ENCODE assay signal across 6 cellular contexts in genomic region chr10:120776442-120776841, GRCh38.
"Had no signal": no experiment of that assay in that cellular context is flagged by ENCODE, and none has a peak within 500 bp of the region (broad histone marks: within the 10 kb centered on the region; RNA-seq: fewer than 3 reads in every experiment).

No MANE protein-coding gene starts in this region.

- FAIRE-seq: HepG2 had no signal

- DNase-seq: H7, HCEC 1CT, KBM-7 had no signal

- H3K4me3 ChIP-seq: GM23338 had no signal

- H3K4me2 ChIP-seq: GM23338 had no signal

- H2AFZ ChIP-seq: GM23338 had no signal

- H3K27ac ChIP-seq: HL-60 had no signal
